Comparison of ENCODE assay signal across 8 cellular contexts in genomic region chr6:14144678-14145113, GRCh38. TPM values are rescaled to one million over a fixed set of nuclear protein-coding genes. Genes with fewer than 3 reads are reported as not detected.
A peak's percentile ranks its signal among the peaks of the same experiment; 100 is the strongest.
DNase-seq lines count a peak whose midpoint lies in the region; ATAC-seq, FAIRE-seq and TF ChIP-seq lines count a peak whose summit lies in the region.

No MANE protein-coding gene starts in this region.

- H3K27ac Mint-ChIP-seq in activated CD8-positive, alpha-beta memory T cell treated with anti-CD3 and anti-CD28 coated beads, Interleukin-2, amount 10 ng/mL, durations not matched to agents 7 days and 5 days, result no peak overlapping the region
- peak overlapping the region; percentile 43 for H3K27ac Mint-ChIP-seq in stimulated activated effector memory CD8-positive, alpha-beta T cell treated with anti-CD3 and anti-CD28 coated beads, Interleukin-12 subunit alpha, Interleukin-12 subunit beta, amount 100 ng/mL, for 72 hours

- peaks cover 4% of the 10 kb centered on the region for H3K27me3 ChIP-seq in NT2/D1 (ENCODE audit: insufficient read depth, insufficient read length)
- H3K27me3 ChIP-seq in endothelial cell of umbilical vein (ENCODE audit: control insufficient read depth in 2 of 2, insufficient read depth in 2 of 2, low read length in 2 of 2), result no peaks in the 10 kb centered on the region

- H4K20me1 ChIP-seq in endothelial cell of umbilical vein (replicated peaks; ENCODE audit: control insufficient read depth, extremely low read depth, insufficient read depth, low read length), result no peaks in the 10 kb centered on the region

- H3K4me1 ChIP-seq in NT2/D1 (ENCODE audit: insufficient read depth, insufficient read length), result peaks cover 2% of the 10 kb centered on the region
- H3K4me1 ChIP-seq in endothelial cell of umbilical vein (ENCODE audit: control insufficient read depth, extremely low read depth, insufficient read depth, low read length), result no peaks in the 10 kb centered on the region

- no peaks in the 10 kb centered on the region for H3K36me3 Mint-ChIP-seq in activated CD8-positive, alpha-beta memory T cell treated with anti-CD3 and anti-CD28 coated beads, Interleukin-2, amount 10 ng/mL, durations not matched to agents 7 days and 5 days
- no peaks in the 10 kb centered on the region for H3K36me3 Mint-ChIP-seq in stimulated activated effector memory CD8-positive, alpha-beta T cell treated with anti-CD3 and anti-CD28 coated beads, Interleukin-12 subunit alpha, Interleukin-12 subunit beta, amount 100 ng/mL, for 72 hours

- no peaks in the 10 kb centered on the region for H3K79me2 ChIP-seq in endothelial cell of umbilical vein (ENCODE audit: control insufficient read depth, insufficient read depth, low read length)

- H3K27ac ChIP-seq in endothelial cell of umbilical vein (ENCODE audit: insufficient read depth, low read depth, low read length), result no peak overlapping the region

- peak; percentile 76 for FAIRE-seq in endothelial cell of umbilical vein (lab: Jason Lieb, UNC)

- H3K9ac ChIP-seq in NT2/D1 (ENCODE audit: insufficient read length, low read depth) (no peak overlapping the region), endothelial cell of umbilical vein (replicated peaks; ENCODE audit: extremely low read depth, insufficient read depth, low read length) (no peak overlapping the region)

- H3K36me3 ChIP-seq in NT2/D1 (ENCODE audit: insufficient read depth, insufficient read length, low read length), result no peaks in the 10 kb centered on the region
- H3K36me3 ChIP-seq in endothelial cell of umbilical vein (ENCODE audit: control insufficient read depth in 2 of 2, extremely low read depth in 1 of 2, insufficient read depth in 2 of 2, low read length in 2 of 2), result no peaks in the 10 kb centered on the region

- H3K9me3 ChIP-seq in NT2/D1 (ENCODE audit: insufficient read depth, low read length) (no peaks in the 10 kb centered on the region), endothelial cell of umbilical vein (replicated peaks; ENCODE audit: control insufficient read depth, insufficient read depth, low read length) (no peaks in the 10 kb centered on the region)

- H3K4me3 ChIP-seq in NT2/D1 (ENCODE audit: insufficient read length, low read depth), result no peak overlapping the region
- no peak overlapping the region for H3K4me3 ChIP-seq in endothelial cell of umbilical vein (replicated peaks in 1 of 3; ENCODE audit: insufficient read depth in 1 of 3, low read depth in 1 of 3, low read length in 3 of 3)

- BruUV-seq in endothelial cell of umbilical vein (replicated peaks; lab: Mats Ljungman, UMichigan), result no TSS peak

- H3K9me1 ChIP-seq in endothelial cell of umbilical vein (replicated peaks; ENCODE audit: control insufficient read depth, extremely low read depth, insufficient read depth, low read length), result no peaks in the 10 kb centered on the region

- intact Hi-C loops in endothelial cell of umbilical vein (cut with micrococcal nuclease), result loop anchor here (1.0 to 10.0 kb wide), 4 partner anchors 15 to 349 kb away; no protein-coding TSS in a partner anchor

- TF ChIP-seq CTCF in endothelial cell of umbilical vein (IDR thresholded peaks at IDR 0.05; ENCODE audit: extremely low read depth in 1 of 2, insufficient read depth in 1 of 2, low read depth in 1 of 2, low read length in 2 of 2), result peak; percentile 85 to 94

- TF ChIP-seq POLR2A in endothelial cell of umbilical vein (IDR thresholded peaks at IDR 0.05; ENCODE audit: low read depth, low read length), result no peak

- dilution Hi-C loops in endothelial cell of umbilical vein (cut with MboI; ENCODE audit: extremely low pct_ligation_motif_present, low sequenced_read_pairs), result no loop called here

- no peak overlapping the region for H3K4me3 Mint-ChIP-seq in activated CD8-positive, alpha-beta memory T cell treated with anti-CD3 and anti-CD28 coated beads, Interleukin-2, amount 10 ng/mL, durations not matched to agents 7 days and 5 days
- H3K4me3 Mint-ChIP-seq in stimulated activated effector memory CD8-positive, alpha-beta T cell treated with anti-CD3 and anti-CD28 coated beads, Interleukin-12 subunit alpha, Interleukin-12 subunit beta, amount 100 ng/mL, for 72 hours, result no peak overlapping the region

- peak; percentile 90 for ATAC-seq in GM19025 (IDR thresholded peaks at IDR 0.05; ENCODE audit: low read depth, unreplicated experiment)
- ATAC-seq in activated CD8-positive, alpha-beta memory T cell treated with anti-CD3 and anti-CD28 coated beads, Interleukin-2, amount 10 ng/mL, durations not matched to agents 7 days and 5 days, result peak; percentile 90
- ATAC-seq in stimulated activated effector memory CD8-positive, alpha-beta T cell treated with anti-CD3 and anti-CD28 coated beads, Interleukin-12 subunit alpha, Interleukin-12 subunit beta, amount 100 ng/mL, for 72 hours, result peak; percentile 88

- H3K4me1 Mint-ChIP-seq in activated CD8-positive, alpha-beta memory T cell treated with anti-CD3 and anti-CD28 coated beads, Interleukin-2, amount 10 ng/mL, durations not matched to agents 7 days and 5 days, result peaks cover 9% of the 10 kb centered on the region
- peaks cover 11% of the 10 kb centered on the region for H3K4me1 Mint-ChIP-seq in stimulated activated effector memory CD8-positive, alpha-beta T cell treated with anti-CD3 and anti-CD28 coated beads, Interleukin-12 subunit alpha, Interleukin-12 subunit beta, amount 100 ng/mL, for 72 hours

- H3K9me3 Mint-ChIP-seq in activated CD8-positive, alpha-beta memory T cell treated with anti-CD3 and anti-CD28 coated beads, Interleukin-2, amount 10 ng/mL, durations not matched to agents 7 days and 5 days (ENCODE audit: low read depth), result no peaks in the 10 kb centered on the region
- no peaks in the 10 kb centered on the region for H3K9me3 Mint-ChIP-seq in stimulated activated effector memory CD8-positive, alpha-beta T cell treated with anti-CD3 and anti-CD28 coated beads, Interleukin-12 subunit alpha, Interleukin-12 subunit beta, amount 100 ng/mL, for 72 hours

- H2AFZ ChIP-seq in endothelial cell of umbilical vein (ENCODE audit: low read depth, low read length), result no peak overlapping the region

- peak; percentile 83 for DNase-seq in Ammon's horn (ENCODE audit: low spot score)
- DNase-seq in HS-5 (ENCODE audit: low read depth), result peak; percentile 22
- peak; percentile 74 for DNase-seq in NT2/D1 (ENCODE audit: low read depth, low spot score)
- peak; percentile 76 for DNase-seq in activated CD8-positive, alpha-beta memory T cell treated with anti-CD3 and anti-CD28 coated beads, Interleukin-2, amount 10 ng/mL, durations not matched to agents 7 days and 5 days
- peak; percentile 68 for DNase-seq in endothelial cell of umbilical vein (ENCODE audit: low read depth, low spot score)
- DNase-seq in myocyte (ENCODE audit: low read depth), result peak; percentile 73
- DNase-seq in stimulated activated effector memory CD8-positive, alpha-beta T cell treated with anti-CD3 and anti-CD28 coated beads, Interleukin-12 subunit alpha, Interleukin-12 subunit beta, amount 100 ng/mL, for 72 hours (ENCODE audit: low spot score in 2 of 2), result peak; percentile 70 to 84

- H3K4me2 ChIP-seq in endothelial cell of umbilical vein (ENCODE audit: insufficient read depth, low read length), result no peak overlapping the region

- CTCF ChIA-PET in activated CD8-positive, alpha-beta memory T cell treated with anti-CD3 and anti-CD28 coated beads, Interleukin-2, amount 10 ng/mL, durations not matched to agents 7 days and 5 days (lab: Charles Lee), result interaction anchor here (0.6 to 6.6 kb wide), 12 partner anchors 13 to 235 kb away, joined by 3 to 31 read pairs (median 4); no protein-coding TSS in a partner anchor
- CTCF ChIA-PET in endothelial cell of umbilical vein (lab: Charles Lee), result interaction anchor here (0.8 to 5.8 kb wide), 8 partner anchors 13 to 271 kb away, joined by 3 to 98 read pairs (median 4); no protein-coding TSS in a partner anchor

- no peaks in the 10 kb centered on the region for H3K27me3 Mint-ChIP-seq in activated CD8-positive, alpha-beta memory T cell treated with anti-CD3 and anti-CD28 coated beads, Interleukin-2, amount 10 ng/mL, durations not matched to agents 7 days and 5 days

- POLR2A ChIA-PET in endothelial cell of umbilical vein (lab: Charles Lee), result no interaction called here

TF ChIP-seq in endothelial cell of umbilical vein, 7 proteins besides CTCF, POLR2A, EP300 and RAD21:
- TF ChIP-seq, protein P1, sequence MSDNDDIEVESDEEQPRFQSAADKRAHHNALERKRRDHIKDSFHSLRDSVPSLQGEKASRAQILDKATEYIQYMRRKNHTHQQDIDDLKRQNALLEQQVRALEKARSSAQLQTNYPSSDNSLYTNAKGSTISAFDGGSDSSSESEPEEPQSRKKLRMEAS (IDR thresholded peaks at IDR 0.05; ENCODE audit: insufficient read depth, insufficient read length), result no peak
- TF ChIP-seq MYC (IDR thresholded peaks at IDR 0.05; ENCODE audit: low read depth, low read length) (no peak), FOS (IDR thresholded peaks at IDR 0.05; ENCODE audit: borderline replicate concordance, insufficient read depth, low read length) (no peak), JUN (IDR thresholded peaks at IDR 0.05; ENCODE audit: borderline replicate concordance, insufficient read depth, insufficient read length, low read depth) (no peak), EZH2 (IDR thresholded peaks at IDR 0.05; ENCODE audit: borderline replicate concordance, low read depth, low read length, severe bottlenecking) (no peak), GATA2 (IDR thresholded peaks at IDR 0.05; ENCODE audit: insufficient read depth, insufficient read length, low read depth, low read length) (no peak), POLR2AphosphoS5 (IDR thresholded peaks at IDR 0.05; ENCODE audit: insufficient read depth, low read depth, low read length) (no peak)

RNA-seq across cellular contexts. Expression of gene CD83, which starts 27.1 kb away (rescaled TPM):
- 10 to 100 TPM in 1 of 2 experiments, 1 to 10 TPM in 1; 6.0 to 29.6 TPM for total RNA-seq in activated CD8-positive, alpha-beta memory T cell treated with anti-CD3 and anti-CD28 coated beads, Interleukin-2, amount 10 ng/mL, durations not matched to agents 7 days and 5 days
- total RNA-seq in endothelial cell of umbilical vein (0.46 and 0.55 TPM in 2 replicates), myocyte (0.16 and 0.37 TPM in 2 replicates)
- 0.40 TPM in 2 replicates for polyA plus RNA-seq in endothelial cell of umbilical vein
- polyA plus RNA-seq in endothelial cell of umbilical vein (2011; cell fraction: cytosol; rRNA removed), result 0.48 and 0.57 TPM in 2 replicates
- polyA plus RNA-seq in endothelial cell of umbilical vein (2011; cell fraction: nucleus; rRNA removed), result 0.41 and 0.54 TPM in 2 replicates
- polyA plus RNA-seq in endothelial cell of umbilical vein (2012), result 0.48 and 0.54 TPM in 2 replicates
- polyA minus RNA-seq in endothelial cell of umbilical vein, result 0.28 and 0.29 TPM in 2 replicates
- polyA minus RNA-seq in endothelial cell of umbilical vein (2011; cell fraction: cytosol; rRNA and poly(A)+ RNA removed), result 5.2 TPM
- polyA minus RNA-seq in endothelial cell of umbilical vein (2011; cell fraction: nucleus; rRNA and poly(A)+ RNA removed), result 0.14 and 0.19 TPM in 2 replicates
- polyA plus RNA-seq in myocyte (2012), result 0.29 TPM

Comparison
In these comparisons a context has a peak if more than half of its experiments do, and no peak if none do; other contexts are left out.
1. DNase-seq: peak in every context shown above with its lines; median percentile 83 in Ammon's horn; 77 in stimulated activated effector memory CD8-positive, alpha-beta T cell treated with anti-CD3 and anti-CD28 coated beads, Interleukin-12 subunit alpha, Interleukin-12 subunit beta, amount 100 ng/mL, for 72 hours; 76 in activated CD8-positive, alpha-beta memory T cell treated with anti-CD3 and anti-CD28 coated beads, Interleukin-2, amount 10 ng/mL, durations not matched to agents 7 days and 5 days; 74 in NT2/D1; 73 in myocyte; 68 in endothelial cell of umbilical vein; 22 in HS-5.